Comparison of ENCODE assay signal across 8 cellular contexts in the genomic region with DNA sequence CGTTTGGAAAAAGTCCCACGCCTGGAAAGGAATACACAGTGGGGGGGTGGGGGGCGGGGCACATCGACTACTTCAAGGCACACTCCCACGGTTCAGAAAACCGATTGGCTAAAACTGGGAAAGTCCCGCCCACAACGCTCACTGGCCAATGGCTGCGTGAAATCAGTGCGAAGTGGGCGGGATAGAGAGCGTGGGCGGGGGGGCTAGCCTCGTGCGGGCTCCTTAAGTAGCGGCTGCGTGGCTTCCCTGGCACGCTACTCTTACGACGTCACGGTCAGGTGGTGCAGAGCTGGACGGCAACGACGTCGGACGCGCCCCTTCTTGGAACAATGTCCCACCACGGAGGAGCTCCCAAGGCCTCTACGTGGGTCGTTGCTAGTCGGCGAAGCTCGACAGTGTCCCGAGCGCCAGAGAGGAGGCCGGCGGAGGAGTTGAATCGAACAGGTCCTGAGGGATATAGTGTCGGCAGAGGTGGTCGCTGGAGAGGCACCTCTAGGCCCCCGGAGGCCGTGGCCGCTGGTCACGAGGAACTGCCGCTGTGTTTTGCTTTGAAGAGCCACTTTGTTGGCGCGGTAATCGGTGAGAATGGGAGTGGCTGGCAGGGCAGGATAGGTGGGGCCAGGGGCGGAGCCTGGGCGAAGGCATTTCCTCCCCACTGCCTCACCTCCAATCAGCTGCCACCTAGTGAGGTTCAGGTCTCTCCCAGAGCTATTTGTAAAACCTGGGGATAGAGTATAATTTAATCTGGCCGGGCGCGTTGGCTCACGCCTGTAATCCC. TPM values are rescaled to one million over a fixed set of nuclear protein-coding genes. Genes with fewer than 3 reads are reported as not detected.
DNase-seq lines count a peak whose midpoint lies in the region; ATAC-seq, FAIRE-seq and TF ChIP-seq lines count a peak whose summit lies in the region.

A gene (plus strand): TSS at position 252 of the 778 bp plus-strand sequence. CDS start 78 bp downstream, at position 330.

- DNase-seq in Ammon's horn (ENCODE audit: low spot score) (peak; percentile 23), HL-60 (ENCODE audit: low read depth in 1 of 2, low spot score in 1 of 2) (peak in 1 of 2 experiments; percentile 25), germinal center (ENCODE audit: low spot score) (peak; percentile 68), small intestine (peak; percentile 27), EL (no peak), NCI-H226 (no peak)
- peak; percentile 50 for DNase-seq in activated CD8-positive, alpha-beta T cell treated with anti-CD3 and anti-CD28 coated beads for 36 hours

- intact Hi-C loops in activated CD8-positive, alpha-beta T cell treated with anti-CD3 and anti-CD28 coated beads for 36 hours (cut with micrococcal nuclease), result no loop called here

- no peak for FAIRE-seq in small intestine (lab: Jason Lieb, UNC)

- H3K4me1 Mint-ChIP-seq in activated CD8-positive, alpha-beta T cell treated with anti-CD3 and anti-CD28 coated beads for 36 hours (ENCODE audit: low read depth), result peaks cover 9% of the 10 kb centered on the region

- H3K36me3 ChIP-seq in small intestine (ENCODE audit: control insufficient read depth in 2 of 2, insufficient read depth in 2 of 2, low read length in 2 of 2), result no peaks in the 10 kb centered on the region

- 71 to 89% (median 73%) methylated on average over 54 of the region's 54 CpGs for WGBS in small intestine, 3 donors

- H3K9me3 ChIP-seq in small intestine (ENCODE audit: control insufficient read depth, low read depth), result no peaks in the 10 kb centered on the region

- POLR2A ChIA-PET in activated CD8-positive, alpha-beta T cell treated with anti-CD3 and anti-CD28 coated beads for 36 hours (lab: Charles Lee), result interaction anchor here (0.5 to 0.9 kb wide), 3 partner anchors 14 to 220 kb away, joined by 3 read pairs; no protein-coding TSS in a partner anchor

- no peak for TF ChIP-seq CTCF in HL-60 (IDR thresholded peaks at IDR 0.05; ENCODE audit: insufficient read depth, low read length)
- TF ChIP-seq CTCF in activated CD8-positive, alpha-beta T cell treated with anti-CD3 and anti-CD28 coated beads for 36 hours (IDR thresholded peaks at IDR 0.05), result no peak

- no peaks in the 10 kb centered on the region for H3K27me3 ChIP-seq in HL-60 (ENCODE audit: insufficient read depth, poor library complexity, severe bottlenecking)
- H3K27me3 ChIP-seq in small intestine (ENCODE audit: control insufficient read depth in 2 of 2, insufficient read depth in 2 of 2, low read length in 2 of 2), result no peaks in the 10 kb centered on the region

- H3K9me3 Mint-ChIP-seq in activated CD8-positive, alpha-beta T cell treated with anti-CD3 and anti-CD28 coated beads for 36 hours, result no peaks in the 10 kb centered on the region

- H3K4me3 Mint-ChIP-seq in activated CD8-positive, alpha-beta T cell treated with anti-CD3 and anti-CD28 coated beads for 36 hours, result peak within 1 kb of the TSS; percentile 56

- peak within 1 kb of the TSS; percentile 18; the same call in 1 of the 2 replicates for H3K4me3 ChIP-seq in HL-60 (replicated peaks; ENCODE audit: insufficient read depth, low read length)
- no peak within 1 kb of the TSS for H3K4me3 ChIP-seq in small intestine (ENCODE audit: low read depth in 1 of 2, low read length in 2 of 2)

- H3K4me1 ChIP-seq in small intestine (ENCODE audit: control insufficient read depth in 2 of 2, insufficient read depth in 1 of 2, low read depth in 1 of 2, low read length in 1 of 2), result no peaks in the 10 kb centered on the region

- H3K27me3 Mint-ChIP-seq in activated CD8-positive, alpha-beta T cell treated with anti-CD3 and anti-CD28 coated beads for 36 hours, result peaks cover 4% of the 10 kb centered on the region

- no peak within 1 kb of the TSS for H3K27ac ChIP-seq in HL-60 (replicated peaks)
- H3K27ac ChIP-seq in small intestine (ENCODE audit: low read depth in 1 of 2, low read length in 1 of 2), result peak within 1 kb of the TSS in 1 of 2 donors; percentile 79

- CTCF ChIA-PET in activated CD8-positive, alpha-beta T cell treated with anti-CD3 and anti-CD28 coated beads for 36 hours (lab: Charles Lee), result no interaction called here

- ATAC-seq in activated CD8-positive, alpha-beta T cell treated with anti-CD3 and anti-CD28 coated beads for 36 hours, result peak; percentile 81
- ATAC-seq in GM21381 (IDR thresholded peaks at IDR 0.05; ENCODE audit: unreplicated experiment), result no peak

- H3K27ac Mint-ChIP-seq in activated CD8-positive, alpha-beta T cell treated with anti-CD3 and anti-CD28 coated beads for 36 hours, result peak within 1 kb of the TSS; percentile 77

- H3K36me3 Mint-ChIP-seq in activated CD8-positive, alpha-beta T cell treated with anti-CD3 and anti-CD28 coated beads for 36 hours (ENCODE audit: low read depth), result no peaks in the 10 kb centered on the region

RNA-seq across cellular contexts. Expression of the gene that starts here (rescaled TPM):
- total RNA-seq in activated CD8-positive, alpha-beta T cell treated with anti-CD3 and anti-CD28 coated beads for 36 hours, result under 1 TPM; 0.16 to 0.31 TPM
- 1 to 10 TPM in 1 of 3 donors, under 1 TPM in 1, not detected in 1; 0.39 to 1.6 TPM for polyA plus RNA-seq in small intestine

Comparison
In these comparisons a context has a peak if more than half of its experiments do, and no peak if none do; other contexts are left out.
1. Peak in DNase-seq and ATAC-seq in activated CD8-positive, alpha-beta T cell treated with anti-CD3 and anti-CD28 coated beads for 36 hours; RNA of the gene not detected or under 1 TPM.
2. DNase-seq: peak in Ammon's horn (single experiment), germinal center (single experiment) and small intestine (single experiment); none in EL (single experiment) and NCI-H226 (single experiment).